9 cellular contexts compared by ENCODE assay signal in genomic region chr7:92731327-92732063, GRCh38.
DNase-seq lines count a peak whose midpoint lies in the region; ATAC-seq and TF ChIP-seq lines count a peak whose summit lies in the region.
"Had no signal": no experiment of that assay in that cellular context is flagged by ENCODE, and none has a peak within 500 bp of the region (broad histone marks: within the 10 kb centered on the region; RNA-seq: fewer than 3 reads in every experiment).

No MANE protein-coding gene starts in this region.

- H3K9me3 Mint-ChIP-seq in activated T-cell treated with anti-CD3 and anti-CD28 coated beads, Interleukin-2, amount 50 U/mL, for 72 hours, result peaks cover under 1 to 1% of the 10 kb centered on the region in 2 donors
- no peaks in the 10 kb centered on the region for H3K9me3 Mint-ChIP-seq in endodermal cell

- H2BK120ac ChIP-seq in mesenchymal stem cell (ENCODE audit: low read depth, low read length), result no peak overlapping the region

- no peak overlapping the region for H2AFZ ChIP-seq in mesenchymal stem cell (ENCODE audit: low read depth, low read length)

- WGBS in mesenchymal stem cell, result 18% methylated on average over 2 of the region's 2 CpGs
- 94 to 100% methylated on average over 2 of the region's 2 CpGs for WGBS in endodermal cell (ENCODE audit: insufficient coverage in 1 of 2, insufficient read length in 1 of 2), 2 experiments

- H3K27me3 ChIP-seq in mesenchymal stem cell (ENCODE audit: control insufficient read depth in 1 of 2, insufficient read depth in 1 of 2, low read length in 2 of 2) (no peaks in the 10 kb centered on the region), endodermal cell (ENCODE audit: control insufficient read depth, insufficient read depth, low read length, poor library complexity, severe bottlenecking) (no peaks in the 10 kb centered on the region)

- H4K8ac ChIP-seq in mesenchymal stem cell (ENCODE audit: low read length), result peak overlapping the region; percentile 76

- peaks cover 9% of the 10 kb centered on the region for H3K4me1 ChIP-seq in mesenchymal stem cell (ENCODE audit: control insufficient read depth, insufficient read depth, low read depth, low read length)
- H3K4me1 ChIP-seq in endodermal cell (ENCODE audit: control insufficient read depth, insufficient read depth, low read length), result no peaks in the 10 kb centered on the region

- no peaks in the 10 kb centered on the region for H3K9me3 ChIP-seq in mesenchymal stem cell (ENCODE audit: control insufficient read depth, low read length)
- H3K9me3 ChIP-seq in endodermal cell (ENCODE audit: control insufficient read depth, low read length), result no peaks in the 10 kb centered on the region

- peak overlapping the region; percentile 72 to 84 for H3K4me3 Mint-ChIP-seq in activated T-cell treated with anti-CD3 and anti-CD28 coated beads, Interleukin-2, amount 50 U/mL, for 72 hours
- H3K4me3 Mint-ChIP-seq in endodermal cell, result no peak overlapping the region

- H3K36me3 ChIP-seq in mesenchymal stem cell (ENCODE audit: control insufficient read depth in 1 of 2, insufficient read depth in 2 of 2, low read depth in 1 of 2, low read length in 2 of 2) (no peaks in the 10 kb centered on the region), endodermal cell (ENCODE audit: control insufficient read depth, insufficient read depth, low read length) (no peaks in the 10 kb centered on the region)

- peak; percentile 46 for ATAC-seq in GM18505 (IDR thresholded peaks at IDR 0.05; ENCODE audit: unreplicated experiment)
- ATAC-seq in HG03103 (IDR thresholded peaks at IDR 0.05; ENCODE audit: low read depth, unreplicated experiment), result peak; percentile 49
- ATAC-seq in activated T-cell treated with anti-CD3 and anti-CD28 coated beads, Interleukin-2, amount 50 U/mL, for 72 hours (replicated peaks in 1 of 2), result peak; percentile 71 to 75
- no peak for ATAC-seq in GM21526 (IDR thresholded peaks at IDR 0.05; ENCODE audit: low FRiP score, unreplicated experiment)
- no peak for ATAC-seq in HG03196 (IDR thresholded peaks at IDR 0.05; ENCODE audit: unreplicated experiment)
- ATAC-seq: Panc1 had no signal

- H3K9ac ChIP-seq in mesenchymal stem cell (ENCODE audit: low read length), result no peak overlapping the region
- no peak overlapping the region for H3K9ac ChIP-seq in endodermal cell (ENCODE audit: extremely low read depth, low read length, poor library complexity, severe bottlenecking)

- H2BK15ac ChIP-seq in mesenchymal stem cell (ENCODE audit: low read depth, poor library complexity, severe bottlenecking), result no peak overlapping the region

- H4K91ac ChIP-seq in mesenchymal stem cell (ENCODE audit: low read length), result no peak overlapping the region

- no peak overlapping the region for H2BK12ac ChIP-seq in mesenchymal stem cell (ENCODE audit: low read length in 2 of 2)

- H3K27ac ChIP-seq in mesenchymal stem cell (ENCODE audit: low read length, poor library complexity, severe bottlenecking) (peak overlapping the region; percentile 43), endodermal cell (ENCODE audit: low read depth, low read length) (no peak overlapping the region)

- H2AK5ac ChIP-seq in mesenchymal stem cell (ENCODE audit: low read length, severe bottlenecking), result peak overlapping the region; percentile 77

- no peaks in the 10 kb centered on the region for H3K27me3 Mint-ChIP-seq in activated T-cell treated with anti-CD3 and anti-CD28 coated beads, Interleukin-2, amount 50 U/mL, for 72 hours (ENCODE audit: low read depth)
- no peaks in the 10 kb centered on the region for H3K27me3 Mint-ChIP-seq in endodermal cell (ENCODE audit: insufficient read depth)

- no peak overlapping the region for H3K4me2 ChIP-seq in mesenchymal stem cell (ENCODE audit: low read length, poor library complexity, severe bottlenecking)

- peaks cover 10 to 32% of the 10 kb centered on the region in 2 donors for H3K36me3 Mint-ChIP-seq in activated T-cell treated with anti-CD3 and anti-CD28 coated beads, Interleukin-2, amount 50 U/mL, for 72 hours (ENCODE audit: insufficient read depth in 2 of 2)
- no peaks in the 10 kb centered on the region for H3K36me3 Mint-ChIP-seq in endodermal cell (ENCODE audit: low read depth)

- no peak for TF ChIP-seq CTCF in endodermal cell (conservative IDR thresholded peaks at IDR 0.05)

- peaks cover 92% of the 10 kb centered on the region for H3K4me1 Mint-ChIP-seq in activated T-cell treated with anti-CD3 and anti-CD28 coated beads, Interleukin-2, amount 50 U/mL, for 72 hours (ENCODE audit: low read depth)
- H3K4me1 Mint-ChIP-seq in endodermal cell, result no peaks in the 10 kb centered on the region

- TF ChIP-seq POLR2A in GM18505 (IDR thresholded peaks at IDR 0.05; ENCODE audit: borderline replicate concordance, extremely low read depth, insufficient read depth, insufficient read length), result no peak

- H3K23ac ChIP-seq in mesenchymal stem cell (ENCODE audit: low read length in 2 of 2), result no peak overlapping the region

- H3K79me1 ChIP-seq in mesenchymal stem cell (replicated peaks; ENCODE audit: low read length, poor library complexity, severe bottlenecking), result peaks cover 17% of the 10 kb centered on the region

- H3K18ac ChIP-seq in mesenchymal stem cell (ENCODE audit: low read depth in 1 of 2, low read length in 2 of 2), result no peak overlapping the region

- H2BK5ac ChIP-seq in mesenchymal stem cell (ENCODE audit: low read depth, low read length, poor library complexity, severe bottlenecking), result no peak overlapping the region

- H3K4me3 ChIP-seq in mesenchymal stem cell (ENCODE audit: insufficient read depth in 1 of 2, low read depth in 1 of 2, low read length in 2 of 2) (no peak overlapping the region), endodermal cell (ENCODE audit: low read length) (no peak overlapping the region)

- no peak overlapping the region for H3K4ac ChIP-seq in mesenchymal stem cell (ENCODE audit: low read depth in 1 of 2, low read length in 2 of 2)

- DNase-seq in activated T-cell treated with anti-CD3 and anti-CD28 coated beads, Interleukin-2, amount 50 U/mL, for 72 hours, result peak; percentile 48 to 71
- DNase-seq in mesenchymal stem cell (peak; percentile 53), endodermal cell (no peak), NCI-H1105 (lab: John Stamatoyannopoulos, UW) (no peak)

- H3K27ac Mint-ChIP-seq in activated T-cell treated with anti-CD3 and anti-CD28 coated beads, Interleukin-2, amount 50 U/mL, for 72 hours, result peak overlapping the region; percentile 98
- no peak overlapping the region for H3K27ac Mint-ChIP-seq in endodermal cell

- H3K14ac ChIP-seq in mesenchymal stem cell (ENCODE audit: low read length in 2 of 2), result no peak overlapping the region

Comparison
In these comparisons a context has a peak if more than half of its experiments do, and no peak if none do; other contexts are left out.
1. ATAC-seq: peak in GM18505 (single experiment), HG03103 (single experiment) and activated T-cell treated with anti-CD3 and anti-CD28 coated beads, Interleukin-2, amount 50 U/mL, for 72 hours (2 of 2); none in GM21526 (single experiment) and HG03196 (single experiment).
2. DNase-seq: peak in activated T-cell treated with anti-CD3 and anti-CD28 coated beads, Interleukin-2, amount 50 U/mL, for 72 hours (2 of 2) and mesenchymal stem cell (single experiment); none in endodermal cell (single experiment) and NCI-H1105 (single experiment).